ENCODE assay signal across 15 cellular contexts in the genomic region with DNA sequence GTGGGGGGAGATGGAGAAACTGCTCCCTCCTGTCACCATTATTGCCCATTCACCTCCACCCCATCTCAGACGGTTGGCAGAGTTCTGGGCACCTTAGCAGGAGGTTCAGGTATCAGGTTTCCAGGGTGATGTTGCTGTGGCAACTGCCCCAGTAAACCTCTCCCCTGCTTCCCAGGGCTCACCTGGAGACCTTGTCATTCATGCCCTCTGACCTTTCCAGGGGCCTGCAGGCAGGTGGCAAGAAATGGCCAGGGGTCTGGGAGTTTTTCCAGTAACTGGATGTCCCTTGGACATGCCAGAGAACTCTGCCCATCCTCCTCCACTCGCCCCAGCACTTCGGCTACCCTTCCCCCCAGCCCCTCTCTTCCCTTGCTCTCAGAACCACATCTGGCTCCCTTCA.
"Had no signal": no experiment of that assay in that cellular context is flagged by ENCODE, and none has a peak within 500 bp of the region (broad histone marks: within the 10 kb centered on the region; RNA-seq: fewer than 3 reads in every experiment).

No MANE protein-coding gene starts in this region.

- H3K27ac Mint-ChIP-seq: activated T-cell treated with anti-CD3 and anti-CD28 coated beads, Interleukin-2, amount 50 U/mL, for 72 hours; endodermal cell; mesothelial cell of epicardium had no signal

- H3K27me3 Mint-ChIP-seq: activated CD4-positive, alpha-beta memory T cell treated with anti-CD3 and anti-CD28 coated beads for 36 hours had no signal

- H3K9me3 ChIP-seq: adrenal gland, gastroesophageal sphincter, heart right ventricle, lower lobe of right lung had no signal

- H3K9me3 Mint-ChIP-seq: activated CD4-positive, alpha-beta memory T cell treated with anti-CD3 and anti-CD28 coated beads for 36 hours; activated T-cell treated with anti-CD3 and anti-CD28 coated beads, Interleukin-2, amount 50 U/mL, for 72 hours; endodermal cell; mesothelial cell of epicardium; neural crest cell had no signal

- H3K27me3 ChIP-seq: adrenal gland, cardiac muscle cell, dorsolateral prefrontal cortex, gastroesophageal sphincter, heart right ventricle had no signal

- H3K4me3 Mint-ChIP-seq: activated CD4-positive, alpha-beta memory T cell treated with anti-CD3 and anti-CD28 coated beads for 36 hours; activated T-cell treated with anti-CD3 and anti-CD28 coated beads, Interleukin-2, amount 50 U/mL, for 72 hours; endodermal cell; mesothelial cell of epicardium; neural crest cell had no signal

- H3K4me1 Mint-ChIP-seq: neural crest cell had no signal

- DNase-seq: activated CD4-positive, alpha-beta memory T cell treated with anti-CD3 and anti-CD28 coated beads for 36 hours; activated CD4-positive, alpha-beta T cell treated with anti-CD3 and anti-CD28 coated beads for 1 hour; activated T-cell treated with anti-CD3 and anti-CD28 coated beads, Interleukin-2, amount 50 U/mL, for 72 hours; adrenal gland; dorsolateral prefrontal cortex; endodermal cell; heart right ventricle; left cardiac atrium; lower lobe of right lung; stimulated activated CD4-positive, alpha-beta T cell treated with anti-CD3 and anti-CD28 coated beads, Interleukin-12 subunit alpha, Interleukin-12 subunit beta, amount 100 ng/mL, for 4 hours; stimulated activated CD4-positive, alpha-beta T cell treated with anti-CD3 and anti-CD28 coated beads, Interleukin-2, amount 100 ng/mL, for 24 hours had no signal

- H3K4me1 ChIP-seq: adrenal gland had no signal

- H3K4me3 ChIP-seq: adrenal gland, cardiac muscle cell, dorsolateral prefrontal cortex, gastroesophageal sphincter, heart right ventricle, lower lobe of right lung had no signal

- H3K27ac ChIP-seq: adrenal gland, cardiac muscle cell, dorsolateral prefrontal cortex, gastroesophageal sphincter, lower lobe of right lung had no signal
